Comparison of ENCODE assay signal across 13 cellular contexts in the genomic region with DNA sequence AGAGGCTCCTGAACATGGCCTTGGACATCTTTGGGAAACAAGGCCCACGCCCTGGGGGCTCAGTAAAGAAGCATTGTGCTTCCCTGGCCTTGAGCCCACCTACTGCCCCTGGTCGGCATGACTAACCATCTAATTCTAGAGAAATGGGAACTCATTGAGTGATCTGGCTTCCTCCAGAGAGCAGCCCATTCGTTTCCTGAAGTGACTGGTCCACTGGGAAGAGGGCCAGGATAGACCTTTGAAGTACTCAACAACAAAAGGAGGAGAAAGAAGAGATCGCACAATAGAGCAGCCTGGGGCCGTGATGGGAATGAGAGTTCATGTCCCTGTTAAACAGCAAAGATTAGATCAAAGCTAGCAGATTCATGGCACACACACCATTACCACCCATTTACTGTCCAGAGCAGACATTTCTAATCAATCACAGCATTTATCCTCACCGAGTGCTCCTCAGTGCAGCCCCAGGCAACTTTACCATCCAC.
DNase-seq lines count a peak whose midpoint lies in the region; ATAC-seq, FAIRE-seq and TF ChIP-seq lines count a peak whose summit lies in the region.
"Had no signal": no experiment of that assay in that cellular context is flagged by ENCODE, and none has a peak within 500 bp of the region (broad histone marks: within the 10 kb centered on the region; RNA-seq: fewer than 3 reads in every experiment).

No MANE protein-coding gene starts in this region.

- H2BK15ac ChIP-seq in IMR-90 (ENCODE audit: low read depth, low read length) = no peak overlapping the region

- H3K4me3 ChIP-seq in AG10803 (ENCODE audit: low read length) (no peak overlapping the region), IMR-90 (ENCODE audit: insufficient read depth, low read depth, low read length) (no peak overlapping the region), WERI-Rb-1 (ENCODE audit: low read depth, low read length) (no peak overlapping the region), gastroesophageal sphincter (no peak overlapping the region)

- H2AK5ac ChIP-seq in IMR-90 (ENCODE audit: low read depth, low read length) = no peak overlapping the region

- intact Hi-C loops in IMR-90 (cut with micrococcal nuclease) = no loop called here

- WGBS in IMR-90 (ENCODE audit: extremely low coverage in 2 of 2, insufficient read length in 1 of 2), 2 experiments = 38% methylated on average over 2 of the region's 6 CpGs; no CpG with 5 or more reads in 1 of the 2 experiments
- 59 to 62% methylated on average over 4 to 5 of the region's 6 CpGs for WGBS in gastroesophageal sphincter (ENCODE audit: low coverage in 1 of 2), 2 donors

- H3K9ac ChIP-seq in IMR-90 (ENCODE audit: low read depth, low read length) = no peak overlapping the region

- dilution Hi-C loops in IMR-90 (cut with HindIII; ENCODE audit: low sequenced_read_pairs, unreplicated experiment) = no loop called here

- H3K36me3 ChIP-seq in IMR-90 (ENCODE audit: control insufficient read depth, insufficient read depth, low read length) = no peaks in the 10 kb centered on the region
- H3K36me3 ChIP-seq in WERI-Rb-1 = no peaks in the 10 kb centered on the region
- no peaks in the 10 kb centered on the region for H3K36me3 ChIP-seq in gastroesophageal sphincter

- H3K4me1 ChIP-seq in IMR-90 (ENCODE audit: control insufficient read depth, insufficient read depth, low read length) (no peaks in the 10 kb centered on the region), gastroesophageal sphincter (peaks cover 3 to 39% (median 3%) of the 10 kb centered on the region in 3 donors)

- POLR2A ChIA-PET in IMR-90 (lab: Charles Lee; ENCODE audit: unreplicated experiment) = no interaction called here

- TF ChIP-seq RAD21 in IMR-90 (IDR thresholded peaks at IDR 0.05; ENCODE audit: low read length) = no peak

- no peak overlapping the region for H3K23ac ChIP-seq in IMR-90 (ENCODE audit: low read depth, low read length)

- no peaks in the 10 kb centered on the region for H4K20me1 ChIP-seq in IMR-90 (ENCODE audit: insufficient read depth, low read length)

- no peak overlapping the region for H2BK5ac ChIP-seq in IMR-90 (ENCODE audit: low read depth, low read length, poor library complexity, severe bottlenecking)

- H3K79me1 ChIP-seq in IMR-90 (ENCODE audit: low read depth in 1 of 2, low read length in 2 of 2) = no peaks in the 10 kb centered on the region

- no peak overlapping the region for H4K91ac ChIP-seq in IMR-90 (ENCODE audit: insufficient read depth, low read depth, low read length)

- no peak overlapping the region for H3K4ac ChIP-seq in IMR-90 (ENCODE audit: low read depth, low read length)

- H3K56ac ChIP-seq in IMR-90 (ENCODE audit: extremely low read depth, insufficient read depth, low read length) = no peak overlapping the region

- ATAC-seq in IMR-90 (ENCODE audit: low read depth) (no peak), gastroesophageal sphincter (peak; percentile 40)

- H4K5ac ChIP-seq in IMR-90 (ENCODE audit: low read depth, low read length) = no peak overlapping the region

- peak; percentile 24 for DNase-seq in AG10803 (ENCODE audit: low read depth)
- DNase-seq in IMR-90 = peak; percentile 59
- no peak for DNase-seq in WERI-Rb-1
- DNase-seq in medulla oblongata (ENCODE audit: extremely low spot score) = no peak
- no peak for DNase-seq in foreskin melanocyte
- no peak for DNase-seq in H54 (ENCODE audit: insufficient read length, low spot score)
- DNase-seq in T-helper 1 cell = no peak
- DNase-seq: activated T-cell treated with anti-CD3 and anti-CD28 coated beads, Interleukin-2, amount 50 U/mL, for 48 hours; aorta; DND-41; endodermal cell; NCI-H1694 treated with DMSO at 0.1 percent for 48 hours had no signal

- no peak overlapping the region for H2AFZ ChIP-seq in IMR-90 (replicated peaks; ENCODE audit: low read length, poor library complexity)

- H3K4me2 ChIP-seq in IMR-90 (ENCODE audit: low read depth, low read length) = no peak overlapping the region

- H3K9me1 ChIP-seq in IMR-90 (ENCODE audit: insufficient read depth, low read length) = no peaks in the 10 kb centered on the region; the same call in 1 of the 2 replicates

- H3K27ac ChIP-seq in IMR-90 (ENCODE audit: insufficient read depth, low read length) (no peak overlapping the region), WERI-Rb-1 (peak overlapping the region; percentile 21), gastroesophageal sphincter (peak overlapping the region in 2 of 4 donors; percentile 65 to 67)

- no peak overlapping the region for H2BK20ac ChIP-seq in IMR-90 (ENCODE audit: low read depth, low read length)

- H2BK120ac ChIP-seq in IMR-90 (ENCODE audit: low read depth, low read length) = no peak overlapping the region

- no peak for TF ChIP-seq CTCF in AG10803 (conservative IDR thresholded peaks at IDR 0.05; ENCODE audit: low read length)
- no peak for TF ChIP-seq CTCF in IMR-90 (conservative IDR thresholded peaks at IDR 0.05; ENCODE audit: low read depth, low read length)
- no peak for TF ChIP-seq CTCF in WERI-Rb-1 (IDR thresholded peaks at IDR 0.05; ENCODE audit: low read depth, low read length)
- TF ChIP-seq CTCF in gastroesophageal sphincter (IDR thresholded peaks at IDR 0.05) = no peak

- TF ChIP-seq POLR2A in IMR-90 (IDR thresholded peaks at IDR 0.05; ENCODE audit: low read depth, low read length) = no peak
- no peak for TF ChIP-seq POLR2A in gastroesophageal sphincter (IDR thresholded peaks at IDR 0.05)
- no peak for TF ChIP-seq POLR2A in H54 (IDR thresholded peaks at IDR 0.05; ENCODE audit: low read depth, low read length)

- H3K14ac ChIP-seq in IMR-90 (replicated peaks; ENCODE audit: low read depth, low read length) = no peak overlapping the region

- CTCF ChIA-PET in IMR-90 (lab: Yijun Ruan, JAX) = no interaction called here

- H3K9me3 ChIP-seq in IMR-90 (ENCODE audit: control insufficient read depth, insufficient read depth, low read length) (no peaks in the 10 kb centered on the region), WERI-Rb-1 (ENCODE audit: severe bottlenecking) (no peaks in the 10 kb centered on the region), gastroesophageal sphincter (no peaks in the 10 kb centered on the region)

- H3K27me3 ChIP-seq in IMR-90 (ENCODE audit: control insufficient read depth, insufficient read depth, low read length) (peaks cover 8% of the 10 kb centered on the region), WERI-Rb-1 (ENCODE audit: insufficient read depth, low read depth, severe bottlenecking) (no peaks in the 10 kb centered on the region), gastroesophageal sphincter (no peaks in the 10 kb centered on the region)

- in situ Hi-C loops in IMR-90 (cut with MboI; ENCODE audit: low sequenced_read_pairs) = no loop called here

- FAIRE-seq in H54 (lab: Jason Lieb, UNC) = no peak

- no peak for TF ChIP-seq EP300 in gastroesophageal sphincter (IDR thresholded peaks at IDR 0.05)

- no peak overlapping the region for H2AK9ac ChIP-seq in IMR-90 (replicated peaks; ENCODE audit: low read depth, low read length, poor library complexity)

- H3K18ac ChIP-seq in IMR-90 (ENCODE audit: low read depth, low read length) = no peak overlapping the region

- H4K8ac ChIP-seq in IMR-90 (ENCODE audit: low read depth in 2 of 2, low read length in 2 of 2) = no peak overlapping the region

- BruUV-seq in IMR-90 (replicated peaks; lab: Mats Ljungman, UMichigan) = no TSS peak

TF ChIP-seq in IMR-90, 13 proteins besides CTCF, POLR2A, EP300 and RAD21:
- no peak for TF ChIP-seq CEBPB (IDR thresholded peaks at IDR 0.05; ENCODE audit: low read depth, low read length)
- no peak for TF ChIP-seq RCOR1 (IDR thresholded peaks at IDR 0.05; ENCODE audit: insufficient replicate concordance, low read length)

Comparison
In these comparisons a context has a peak if more than half of its experiments do, and no peak if none do; other contexts are left out.
1. DNase-seq: peak in AG10803 (single experiment) and IMR-90 (single experiment); none in WERI-Rb-1 (single experiment), medulla oblongata (single experiment), foreskin melanocyte (single experiment), H54 (single experiment) and T-helper 1 cell (0 of 5).